11 cellular contexts compared by ENCODE assay signal in genomic region chr3:71984843-71985594, GRCh38.
DNase-seq lines count a peak whose midpoint lies in the region; ATAC-seq, FAIRE-seq and TF ChIP-seq lines count a peak whose summit lies in the region.
"Had no signal": no experiment of that assay in that cellular context is flagged by ENCODE, and none has a peak within 500 bp of the region (broad histone marks: within the 10 kb centered on the region; RNA-seq: fewer than 3 reads in every experiment).

No MANE protein-coding gene starts in this region.

- DNase-seq in GM18507 (ENCODE audit: extremely low spot score, insufficient read length, low read depth) (peak; percentile 25), bronchial epithelial cell (ENCODE audit: low read depth) (no peak), left ventricle myocardium superior (no peak), RPMI8226 (no peak), H54 (ENCODE audit: insufficient read length, low spot score) (no peak), NCI-H82 treated with DMSO at 0.1 percent for 48 hours (lab: John Stamatoyannopoulos, UW; ENCODE audit: unreplicated experiment) (no peak)
- DNase-seq: H9, kidney had no signal

- TF ChIP-seq CTCF in bronchial epithelial cell (IDR thresholded peaks at IDR 0.05; ENCODE audit: insufficient read depth, low read length, severe bottlenecking): no peak

- no peak overlapping the region for H3K4me3 ChIP-seq in bronchial epithelial cell (ENCODE audit: low read depth, low read length)
- H3K4me3 ChIP-seq: cardiac muscle cell had no signal

- FAIRE-seq in GM18507 (lab: Jason Lieb, UNC): peak; percentile 99
- FAIRE-seq in bronchial epithelial cell (lab: Jason Lieb, UNC): peak; percentile 47
- FAIRE-seq in H54 (lab: Jason Lieb, UNC): no peak
- FAIRE-seq: kidney had no signal

- no peak for TF ChIP-seq POLR2A in H54 (IDR thresholded peaks at IDR 0.05; ENCODE audit: low read depth, low read length)

- no peaks in the 10 kb centered on the region for H3K36me3 ChIP-seq in bronchial epithelial cell (ENCODE audit: control insufficient read depth, insufficient read depth, low read length)
- H3K36me3 ChIP-seq: cardiac muscle cell had no signal

- intact Hi-C loops in left ventricle myocardium superior (cut with micrococcal nuclease): no loop called here

- H3K27me3 ChIP-seq in bronchial epithelial cell (ENCODE audit: control insufficient read depth, insufficient read depth, low read length): no peaks in the 10 kb centered on the region
- H3K27me3 ChIP-seq: cardiac muscle cell had no signal

- ATAC-seq in GM21381 (IDR thresholded peaks at IDR 0.05; ENCODE audit: unreplicated experiment) (peak; percentile 89), HG03432 (IDR thresholded peaks at IDR 0.05; ENCODE audit: unreplicated experiment) (peak; percentile 91), left ventricle myocardium superior (no peak)
